22 cellular contexts compared by ENCODE assay signal in genomic region chr5:125972706-125973105, GRCh38.
"Had no signal": no experiment of that assay in that cellular context is flagged by ENCODE, and none has a peak within 500 bp of the region (broad histone marks: within the 10 kb centered on the region; RNA-seq: fewer than 3 reads in every experiment).

No MANE protein-coding gene starts in this region.

- H2AFZ ChIP-seq: PC-9 had no signal

- H3K27ac ChIP-seq: PC-9, Peyer's patch, SJCRH30 had no signal

- H3K4me1 ChIP-seq: Peyer's patch, SJCRH30 had no signal

- H3K27me3 ChIP-seq: Peyer's patch, SJCRH30 had no signal

- ATAC-seq: Right ventricle myocardium inferior, SK-N-SH treated with all-trans-retinoic acid at 6 μM for 48 hours had no signal

- DNase-seq: KBM-7; NCI-H1092; NCI-H1105 treated with DMSO at 0.1 percent for 48 hours; NCI-H1417 treated with DMSO at 0.1 percent for 48 hours; NCI-H187; NCI-H2029; NCI-H2081 treated with DMSO at 0.1 percent for 48 hours; NCI-H2171; NCI-H226; NCI-H446; NCI-H510A; NCI-H524 treated with DMSO at 0.1 percent for 48 hours; NCI-H69; NCI-H774; NK-92 treated with Interleukin-12 subunit alpha and Interleukin-12 subunit beta, amount 100 ng/mL, for 24 hours; OCI-M1; PC-9; Peyer's patch; SHP77 treated with DMSO at 0.1 percent for 48 hours; SJCRH30 had no signal

- H3K4me2 ChIP-seq: PC-9 had no signal

- H3K9me3 ChIP-seq: Peyer's patch, SJCRH30 had no signal

- H3K4me3 ChIP-seq: PC-9, Peyer's patch, SJCRH30 had no signal

- H3K36me3 ChIP-seq: Peyer's patch, SJCRH30 had no signal
